ENCODE assay signal across 8 cellular contexts in the genomic region with DNA sequence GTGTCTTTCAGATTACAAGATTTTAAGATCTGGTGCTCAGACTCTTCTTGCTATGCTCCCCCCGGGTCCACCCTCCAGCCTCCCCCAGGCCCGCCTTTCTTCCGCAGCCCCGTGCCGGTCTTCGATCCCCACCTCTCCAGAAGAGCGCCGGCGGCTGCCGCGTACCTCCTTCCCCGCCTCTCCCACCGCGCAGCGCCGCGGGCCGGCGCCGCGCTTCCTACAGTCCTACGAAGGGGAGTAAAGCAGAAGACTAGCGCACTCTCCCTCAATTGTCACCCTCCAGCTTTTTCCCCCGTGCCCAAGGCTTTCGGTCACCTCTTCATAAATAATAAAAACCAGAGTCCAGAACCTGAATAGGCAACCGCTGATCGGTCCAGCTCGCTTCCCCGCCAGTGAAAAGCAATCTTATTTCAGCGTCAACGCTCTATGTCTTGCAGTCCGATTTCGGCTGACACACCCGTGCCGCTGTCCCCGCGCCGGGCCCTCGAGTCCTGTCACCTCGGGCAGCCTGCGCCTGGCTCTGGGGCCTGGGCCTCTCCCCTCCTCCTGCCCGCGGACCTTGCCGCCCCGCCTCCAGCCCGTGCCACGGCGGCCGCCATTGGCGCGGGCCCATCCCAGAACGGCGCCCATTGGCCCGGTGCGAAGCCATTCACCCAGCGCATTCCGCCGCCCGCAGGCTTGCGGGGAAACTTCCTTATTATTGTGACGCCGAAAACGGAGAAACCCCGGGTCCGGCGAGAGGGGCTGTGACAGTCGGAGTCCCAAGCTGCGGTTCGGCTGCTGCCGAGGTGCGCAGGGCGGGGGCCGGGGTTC. TPM values are rescaled to one million over a fixed set of nuclear protein-coding genes. Genes with fewer than 3 reads are reported as not detected.
A peak's percentile ranks its signal among the peaks of the same experiment; 100 is the strongest.
DNase-seq lines count a peak whose midpoint lies in the region; ATAC-seq and TF ChIP-seq lines count a peak whose summit lies in the region.

A gene (plus strand): TSS at position 694 of the 813 bp plus-strand sequence. CDS start 13,344 bp downstream, outside the sequence.

- H3K27me3 ChIP-seq in MM.1S (replicated peaks; ENCODE audit: insufficient read depth, low read length) (peaks cover 4% of the 10 kb centered on the region; the same call in 1 of the 2 replicates), foreskin keratinocyte (no peaks in the 10 kb centered on the region), neuron (ENCODE audit: insufficient read depth, low read length) (no peaks in the 10 kb centered on the region)

- ATAC-seq in foreskin keratinocyte, result peak; percentile 84

- H3K27ac ChIP-seq in MM.1S (ENCODE audit: low read length) (peak within 1 kb of the TSS; percentile 36; the same call in 1 of the 2 replicates), foreskin keratinocyte (peak within 1 kb of the TSS; percentile 87)

- peak; percentile 90 for DNase-seq in GDM1 (lab: John Stamatoyannopoulos, UW)
- DNase-seq in HCEC 1CT, result peak; percentile 71
- DNase-seq in MM.1S, result peak; percentile 88
- DNase-seq in SK-N-DZ (ENCODE audit: low spot score), result peak; percentile 82
- DNase-seq in activated naive CD4-positive, alpha-beta T cell treated with Interleukin-2 at 50 U/mL for 16 hours, result peak; percentile 90
- peak; percentile 65 to 79 for DNase-seq in foreskin keratinocyte
- peak; percentile 80 for DNase-seq in stromal cell of bone marrow (ENCODE audit: low read depth)

- no peaks in the 10 kb centered on the region for H4K20me1 ChIP-seq in MM.1S (ENCODE audit: insufficient read depth, low read length)

- H3K4me2 ChIP-seq in MM.1S (ENCODE audit: low read depth, low read length), result peak within 1 kb of the TSS; percentile 76

- 0 out of 2 replicates have a peak, but pooled peaks cover 15% of the 10 kb centered on the region for H3K79me2 ChIP-seq in MM.1S (ENCODE audit: low read length)

- no peaks in the 10 kb centered on the region for H3K9me3 ChIP-seq in MM.1S (replicated peaks; ENCODE audit: insufficient read depth, low read length)
- no peaks in the 10 kb centered on the region for H3K9me3 ChIP-seq in neuron (ENCODE audit: low read length)

- no peaks in the 10 kb centered on the region for H3K9me2 ChIP-seq in MM.1S (replicated peaks; ENCODE audit: insufficient read depth, low read length)

- no peaks in the 10 kb centered on the region for H3F3A ChIP-seq in MM.1S (ENCODE audit: insufficient read depth, low read length)

- H3K4me3 ChIP-seq in MM.1S (ENCODE audit: low read length), result peak within 1 kb of the TSS; percentile 89
- peak within 1 kb of the TSS; percentile 67 for H3K4me3 ChIP-seq in neuron (ENCODE audit: low read length)

- H3K4me1 ChIP-seq in MM.1S (ENCODE audit: low read length) (peaks cover 8% of the 10 kb centered on the region; the same call in 1 of the 2 replicates), foreskin keratinocyte (peaks cover 5% of the 10 kb centered on the region), neuron (ENCODE audit: insufficient read depth, low read length) (peaks cover 7% of the 10 kb centered on the region)

- H3K9ac ChIP-seq in MM.1S (ENCODE audit: low read length), result peak within 1 kb of the TSS; percentile 78

- H3K36me3 ChIP-seq in MM.1S (replicated peaks; ENCODE audit: insufficient read depth, low read length), result no peaks in the 10 kb centered on the region
- no peaks in the 10 kb centered on the region for H3K36me3 ChIP-seq in neuron (ENCODE audit: insufficient read depth, low read length)

- TF ChIP-seq CTCF in MM.1S (IDR thresholded peaks at IDR 0.05; ENCODE audit: low read length) (no peak), foreskin keratinocyte (conservative IDR thresholded peaks at IDR 0.05) (no peak)

- peak within 1 kb of the TSS; percentile 78 for H2AFZ ChIP-seq in MM.1S (ENCODE audit: low read length)
- peak within 1 kb of the TSS; percentile 100 for H2AFZ ChIP-seq in neuron (ENCODE audit: low read depth, low read length)

RNA-seq across cellular contexts. Expression of the gene that starts here (rescaled TPM):
- polyA plus RNA-seq in SK-N-DZ (2014; cell fraction: cytosol; rRNA removed), result 2.8 and 3.6 TPM in 2 replicates
- polyA plus RNA-seq in SK-N-DZ (2014; cell fraction: nucleus; rRNA removed), result 5.7 and 11.0 TPM in 2 replicates
- total RNA-seq in foreskin keratinocyte, result 29.7 and 38.8 TPM in 2 replicates
- 7.3 and 8.2 TPM in 2 replicates for polyA plus RNA-seq in foreskin keratinocyte

Comparison
In these comparisons a context has a peak if more than half of its experiments do, and no peak if none do; other contexts are left out.
1. Peak in every context shown above with its lines: DNase-seq, ATAC-seq, H3K4me3 ChIP-seq and H3K27ac ChIP-seq.